ENCODE assay signal across 18 cellular contexts in the genomic region with DNA sequence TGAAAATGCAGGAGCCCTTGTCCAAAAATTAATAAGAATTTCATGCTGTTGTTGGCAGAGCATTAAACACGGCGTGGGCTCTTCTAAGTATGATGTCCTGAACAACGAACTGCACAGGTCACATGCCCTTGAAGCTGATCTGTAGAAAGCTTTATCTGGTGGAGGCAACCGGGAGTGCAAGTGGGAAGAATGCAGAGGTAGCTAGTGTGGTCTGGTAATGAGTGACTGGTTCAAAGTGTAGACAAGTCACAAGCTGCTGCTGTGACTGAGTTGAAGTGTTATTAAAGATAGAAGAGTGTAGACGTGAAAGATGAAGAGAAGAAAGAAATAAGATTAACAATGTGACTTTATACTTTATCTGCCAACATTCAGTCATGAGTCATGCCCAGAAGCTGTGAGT.
"Had no signal": no experiment of that assay in that cellular context is flagged by ENCODE, and none has a peak within 500 bp of the region (broad histone marks: within the 10 kb centered on the region; RNA-seq: fewer than 3 reads in every experiment).

No MANE protein-coding gene starts in this region.

- H3K4me1 ChIP-seq: foreskin keratinocyte, left lung had no signal

- H3K27ac ChIP-seq: coronary artery, dorsolateral prefrontal cortex, esophagus muscularis mucosa, foreskin keratinocyte, gastroesophageal sphincter, heart right ventricle, left lung, lower lobe of right lung had no signal

- H3K27me3 ChIP-seq: dorsolateral prefrontal cortex, esophagus muscularis mucosa, gastroesophageal sphincter, heart right ventricle, left lung had no signal

- DNase-seq: dermis blood vessel endothelial cell; dorsolateral prefrontal cortex; effector CD4-positive, alpha-beta T cell; effector memory CD4-positive, alpha-beta T cell; foreskin keratinocyte; heart right ventricle; hippocampal formation; islet precursor cell; kidney; left lung; lower lobe of right lung; mesenchymal stem cell; mucosa of descending colon; naive B cell had no signal

- ATAC-seq: foreskin keratinocyte, gastroesophageal sphincter, left lung, lower lobe of right lung, mucosa of descending colon had no signal

- H3K9me3 ChIP-seq: esophagus muscularis mucosa, gastroesophageal sphincter, heart right ventricle, left lung, lower lobe of right lung, mucosa of descending colon had no signal

- H3K36me3 ChIP-seq: esophagus muscularis mucosa, gastroesophageal sphincter, heart right ventricle, left lung, lower lobe of right lung had no signal

- H3K36me3 Mint-ChIP-seq: naive B cell had no signal

- H3K4me3 Mint-ChIP-seq: mesothelial cell of epicardium, naive B cell had no signal

- H3K27ac Mint-ChIP-seq: mesothelial cell of epicardium, naive B cell had no signal

- H3K4me3 ChIP-seq: coronary artery, dorsolateral prefrontal cortex, esophagus muscularis mucosa, gastroesophageal sphincter, heart right ventricle, left lung, lower lobe of right lung, mucosa of descending colon had no signal

- H3K9me3 Mint-ChIP-seq: mesothelial cell of epicardium had no signal
